Comparison of ENCODE assay signal across 25 cellular contexts in the genomic region with DNA sequence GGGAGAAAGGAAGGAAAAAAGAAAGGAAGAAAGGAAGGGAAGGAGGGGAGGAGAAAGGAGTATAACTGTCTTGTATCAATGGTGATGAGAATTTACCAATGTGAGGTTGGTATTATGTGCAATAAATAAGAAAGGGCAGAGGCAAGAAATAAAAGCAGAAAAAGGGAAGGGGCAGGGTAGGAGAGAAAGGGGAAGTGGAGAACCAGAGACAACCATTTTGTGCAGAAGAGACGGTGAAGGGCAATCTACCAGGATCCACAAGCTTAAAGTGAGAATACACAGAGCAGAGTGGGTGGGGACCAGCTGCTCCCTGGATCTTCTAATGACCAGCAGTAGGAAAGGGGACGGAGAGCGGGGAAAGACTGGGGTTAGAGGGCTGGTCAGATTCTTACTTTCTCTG.
"Had no signal": no experiment of that assay in that cellular context is flagged by ENCODE, and none has a peak within 500 bp of the region (broad histone marks: within the 10 kb centered on the region; RNA-seq: fewer than 3 reads in every experiment).

No MANE protein-coding gene starts in this region.

- H3K9me3 ChIP-seq: gastrocnemius medialis, right lobe of liver, testis had no signal

- H3K27me3 ChIP-seq: ascending aorta, gastrocnemius medialis, heart left ventricle, left lung, right lobe of liver, testis had no signal

- ATAC-seq: activated naive CD8-positive, alpha-beta T cell treated with anti-CD3 and anti-CD28 coated beads, Interleukin-2, amount 50 U/mL, for 24 hours; esophagus mucosa; gastrocnemius medialis; heart left ventricle; left lung; natural killer cell treated with Interleukin-12 subunit alpha and Interleukin-12 subunit beta and Interleukin-15 and Interleukin-18, amount 100 ng/mL, for 72 hours; right lobe of liver; stimulated activated naive CD8-positive, alpha-beta T cell treated with anti-CD3 and anti-CD28 coated beads, Interleukin-15, amount 100 ng/mL, for 72 hours had no signal

- H3K4me1 ChIP-seq: ascending aorta, gastrocnemius medialis, heart left ventricle, left lung, parathyroid adenoma, right lobe of liver, testis had no signal

- H3K79me2 ChIP-seq: parathyroid adenoma had no signal

- H3K9ac ChIP-seq: parathyroid adenoma had no signal

- H3K27ac Mint-ChIP-seq: activated B cell treated with CpG ODN at 0.5 μM for 24 hours; activated CD4-positive, alpha-beta memory T cell treated with anti-CD3 and anti-CD28 coated beads for 36 hours; activated naive CD4-positive, alpha-beta T cell treated with anti-CD3 and anti-CD28 coated beads for 36 hours; activated naive CD8-positive, alpha-beta T cell treated with anti-CD3 and anti-CD28 coated beads, Interleukin-2, amount 50 U/mL, for 24 hours; activated T-cell treated with anti-CD3 and anti-CD28 coated beads, Interleukin-2, amount 50 U/mL, for 24 hours; activated T-helper 2 cell treated with anti-CD3 and anti-CD28 coated beads, Interferon-gamma antibody, Interleukin-2, Interleukin-4, amounts not matched to agents 10 μg/mL and 5 μg/mL and 100 μg/mL, durations not matched to agents 14 hours and 24 hours and 36 hours; mesothelial cell of epicardium; natural killer cell treated with Interleukin-12 subunit alpha and Interleukin-12 subunit beta and Interleukin-15 and Interleukin-18, amount 100 ng/mL, for 72 hours; type B pancreatic cell had no signal

- DNase-seq: activated B cell treated with CpG ODN at 0.5 μM for 24 hours; activated CD4-positive, alpha-beta memory T cell treated with anti-CD3 and anti-CD28 coated beads for 36 hours; activated CD4-positive, alpha-beta T cell treated with anti-CD3 and anti-CD28 coated beads for 4 hours; activated naive CD4-positive, alpha-beta T cell treated with anti-CD3 and anti-CD28 coated beads for 36 hours; activated naive CD8-positive, alpha-beta T cell treated with anti-CD3 and anti-CD28 coated beads, Interleukin-2, amount 50 U/mL, for 24 hours; activated T-cell treated with anti-CD3 and anti-CD28 coated beads, Interleukin-2, amount 50 U/mL, for 24 hours; effector CD8-positive, alpha-beta T cell; gastrocnemius medialis; heart left ventricle; left lung; right lobe of liver; small intestine; stimulated activated CD4-positive, alpha-beta T cell treated with anti-CD3 and anti-CD28 coated beads, Interleukin-15, amount 100 ng/mL, for 24 hours; stimulated activated CD4-positive, alpha-beta T cell treated with anti-CD3 and anti-CD28 coated beads, Interleukin-4, amount 100 ng/mL, for 1 hour; stimulated activated naive CD8-positive, alpha-beta T cell treated with anti-CD3 and anti-CD28 coated beads, Interleukin-15, amount 100 ng/mL, for 72 hours; T-helper 2 cell; testis had no signal

- H3K9me3 Mint-ChIP-seq: natural killer cell treated with Interleukin-12 subunit alpha and Interleukin-12 subunit beta and Interleukin-15 and Interleukin-18, amount 100 ng/mL, for 72 hours had no signal

- H3K4me3 Mint-ChIP-seq: activated B cell treated with CpG ODN at 0.5 μM for 24 hours; activated CD4-positive, alpha-beta memory T cell treated with anti-CD3 and anti-CD28 coated beads for 36 hours; activated naive CD4-positive, alpha-beta T cell treated with anti-CD3 and anti-CD28 coated beads for 36 hours; activated naive CD8-positive, alpha-beta T cell treated with anti-CD3 and anti-CD28 coated beads, Interleukin-2, amount 50 U/mL, for 24 hours; activated T-cell treated with anti-CD3 and anti-CD28 coated beads, Interleukin-2, amount 50 U/mL, for 24 hours; central memory CD8-positive, alpha-beta T cell; mesothelial cell of epicardium; natural killer cell treated with Interleukin-12 subunit alpha and Interleukin-12 subunit beta and Interleukin-15 and Interleukin-18, amount 100 ng/mL, for 72 hours; stimulated activated naive CD8-positive, alpha-beta T cell treated with anti-CD3 and anti-CD28 coated beads, Interleukin-15, amount 100 ng/mL, for 72 hours; type B pancreatic cell had no signal

- H2AFZ ChIP-seq: parathyroid adenoma had no signal

- H3K27ac ChIP-seq: ascending aorta, gastrocnemius medialis, heart left ventricle, left lung, parathyroid adenoma, right lobe of liver, testis had no signal

- H3K4me3 ChIP-seq: ascending aorta, gastrocnemius medialis, heart left ventricle, left lung, right lobe of liver, testis had no signal

- H3K36me3 ChIP-seq: gastrocnemius medialis, heart left ventricle, right lobe of liver had no signal

- H3K4me1 Mint-ChIP-seq: activated B cell treated with CpG ODN at 0.5 μM for 24 hours; activated naive CD8-positive, alpha-beta T cell treated with anti-CD3 and anti-CD28 coated beads, Interleukin-2, amount 50 U/mL, for 24 hours; central memory CD8-positive, alpha-beta T cell; stimulated activated naive CD8-positive, alpha-beta T cell treated with anti-CD3 and anti-CD28 coated beads, Interleukin-15, amount 100 ng/mL, for 72 hours had no signal

- H3K27me3 Mint-ChIP-seq: activated B cell treated with CpG ODN at 0.5 μM for 24 hours; activated CD4-positive, alpha-beta memory T cell treated with anti-CD3 and anti-CD28 coated beads for 36 hours; activated naive CD8-positive, alpha-beta T cell treated with anti-CD3 and anti-CD28 coated beads, Interleukin-2, amount 50 U/mL, for 24 hours; activated T-cell treated with anti-CD3 and anti-CD28 coated beads, Interleukin-2, amount 50 U/mL, for 24 hours; central memory CD8-positive, alpha-beta T cell; natural killer cell treated with Interleukin-12 subunit alpha and Interleukin-12 subunit beta and Interleukin-15 and Interleukin-18, amount 100 ng/mL, for 72 hours; stimulated activated naive CD8-positive, alpha-beta T cell treated with anti-CD3 and anti-CD28 coated beads, Interleukin-15, amount 100 ng/mL, for 72 hours; type B pancreatic cell had no signal
